Comparison of ENCODE assay signal across 20 cellular contexts in genomic region chr13:107209811-107210210, GRCh38.
DNase-seq lines count a peak whose midpoint lies in the region; ATAC-seq and TF ChIP-seq lines count a peak whose summit lies in the region.
"Had no signal": no experiment of that assay in that cellular context is flagged by ENCODE, and none has a peak within 500 bp of the region (broad histone marks: within the 10 kb centered on the region; RNA-seq: fewer than 3 reads in every experiment).

No MANE protein-coding gene starts in this region.

- no peak for TF ChIP-seq CTCF in AG10803 (conservative IDR thresholded peaks at IDR 0.05; ENCODE audit: low read length)

- H3K27ac ChIP-seq in ACC112 (ENCODE audit: low read depth, low read length): no peak overlapping the region
- no peak overlapping the region for H3K27ac ChIP-seq in Karpas-422 (ENCODE audit: low read length)
- H3K27ac ChIP-seq: breast epithelium, psoas muscle, skin epidermis had no signal

- in situ Hi-C loops in KBM-7 (cut with MboI; ENCODE audit: low pct_unique_long_range_greater_than_20kb, low sequenced_read_pairs): loop anchor here (25.0 kb wide), 1 partner anchor 952 kb away; no protein-coding TSS in a partner anchor

- H3K4me1 ChIP-seq in ACC112 (ENCODE audit: control insufficient read depth, insufficient read depth, low read length, unreplicated experiment) (peaks cover 5% of the 10 kb centered on the region), adipocyte (ENCODE audit: control insufficient read depth, insufficient read depth, low read length) (peaks cover 16% of the 10 kb centered on the region), Karpas-422 (ENCODE audit: low read length) (no peaks in the 10 kb centered on the region)
- H3K4me1 ChIP-seq: breast epithelium, psoas muscle had no signal

- DNase-seq in AG10803 (ENCODE audit: low read depth) (peak; percentile 31), adipocyte (ENCODE audit: low read depth) (peak; percentile 24), fibroblast of peridontal ligament (ENCODE audit: extremely low read depth) (peak; percentile 43), KBM-7 (no peak), Karpas-422 (no peak)
- DNase-seq: activated CD4-positive, CD25-positive, alpha-beta regulatory T cell treated with anti-CD3 and anti-CD28 coated beads, Interleukin-2, amount 50 U/mL, for 72 hours; activated CD8-positive, alpha-beta T cell treated with anti-CD3 and anti-CD28 coated beads for 36 hours; activated effector memory CD4-positive, alpha-beta T cell treated with anti-CD3 and anti-CD28 coated beads, Interleukin-2, amount 50 U/mL, for 16 hours; CD4-positive, alpha-beta T cell; cortex of kidney; heart right ventricle; HFFc6; left colon; MM.1S; psoas muscle had no signal

- H3K4me3 ChIP-seq in ACC112 (ENCODE audit: low read depth, low read length) (peak overlapping the region; percentile 73), AG10803 (ENCODE audit: low read length) (no peak overlapping the region), adipocyte (ENCODE audit: low read length) (no peak overlapping the region), Karpas-422 (ENCODE audit: low read length) (no peak overlapping the region)

- H3K79me2 ChIP-seq in ACC112 (ENCODE audit: control insufficient read depth, insufficient read depth, low read length, unreplicated experiment) (no peaks in the 10 kb centered on the region), Karpas-422 (ENCODE audit: low read length) (no peaks in the 10 kb centered on the region)

- H3K9me2 ChIP-seq in Karpas-422 (replicated peaks; ENCODE audit: insufficient read depth, low read length): no peaks in the 10 kb centered on the region

- no peak overlapping the region for H2AFZ ChIP-seq in ACC112 (ENCODE audit: low read length, unreplicated experiment)
- no peak overlapping the region for H2AFZ ChIP-seq in Karpas-422 (ENCODE audit: low read length)

- H3K4me2 ChIP-seq in Karpas-422 (ENCODE audit: low read depth, low read length, poor library complexity, severe bottlenecking): no peak overlapping the region

- H4K20me1 ChIP-seq in Karpas-422 (ENCODE audit: insufficient read depth, low read depth, low read length): no peaks in the 10 kb centered on the region

- H3K9me3 ChIP-seq in adipocyte (ENCODE audit: control insufficient read depth, low read length) (no peaks in the 10 kb centered on the region), Karpas-422 (ENCODE audit: low read length) (no peaks in the 10 kb centered on the region)
- H3K9me3 ChIP-seq: breast epithelium, heart right ventricle, psoas muscle had no signal

- H3K27me3 ChIP-seq in ACC112 (ENCODE audit: insufficient read depth, low read length): no peaks in the 10 kb centered on the region
- H3K27me3 ChIP-seq in adipocyte (replicated peaks; ENCODE audit: control insufficient read depth, insufficient read depth, low read length): peaks cover 7% of the 10 kb centered on the region
- H3K27me3 ChIP-seq in Karpas-422 (ENCODE audit: low read length): no peaks in the 10 kb centered on the region
- H3K27me3 ChIP-seq: breast epithelium, heart right ventricle had no signal

- no peaks in the 10 kb centered on the region for H3K36me3 ChIP-seq in ACC112 (ENCODE audit: insufficient read depth, low read length)
- H3K36me3 ChIP-seq in adipocyte (ENCODE audit: control insufficient read depth, insufficient read depth, low read length, severe bottlenecking): no peaks in the 10 kb centered on the region
- H3K36me3 ChIP-seq in Karpas-422 (ENCODE audit: insufficient read depth, low read length): no peaks in the 10 kb centered on the region
- H3K36me3 ChIP-seq: breast epithelium, heart right ventricle had no signal

- H3K9ac ChIP-seq in adipocyte (ENCODE audit: low read length): no peak overlapping the region
- H3K9ac ChIP-seq in Karpas-422 (ENCODE audit: low read length): no peak overlapping the region

- ATAC-seq in GM21390 (IDR thresholded peaks at IDR 0.05; ENCODE audit: unreplicated experiment) (no peak), HG03039 (IDR thresholded peaks at IDR 0.05; ENCODE audit: unreplicated experiment) (no peak)
- ATAC-seq: activated CD8-positive, alpha-beta T cell treated with anti-CD3 and anti-CD28 coated beads for 36 hours; psoas muscle had no signal

Comparison
In these comparisons a context has a peak if more than half of its experiments do, and no peak if none do; other contexts are left out.
1. DNase-seq: peak in AG10803 (single experiment), adipocyte (single experiment) and fibroblast of peridontal ligament (single experiment); none in KBM-7 (single experiment) and Karpas-422 (single experiment).